In the genomic region with DNA sequence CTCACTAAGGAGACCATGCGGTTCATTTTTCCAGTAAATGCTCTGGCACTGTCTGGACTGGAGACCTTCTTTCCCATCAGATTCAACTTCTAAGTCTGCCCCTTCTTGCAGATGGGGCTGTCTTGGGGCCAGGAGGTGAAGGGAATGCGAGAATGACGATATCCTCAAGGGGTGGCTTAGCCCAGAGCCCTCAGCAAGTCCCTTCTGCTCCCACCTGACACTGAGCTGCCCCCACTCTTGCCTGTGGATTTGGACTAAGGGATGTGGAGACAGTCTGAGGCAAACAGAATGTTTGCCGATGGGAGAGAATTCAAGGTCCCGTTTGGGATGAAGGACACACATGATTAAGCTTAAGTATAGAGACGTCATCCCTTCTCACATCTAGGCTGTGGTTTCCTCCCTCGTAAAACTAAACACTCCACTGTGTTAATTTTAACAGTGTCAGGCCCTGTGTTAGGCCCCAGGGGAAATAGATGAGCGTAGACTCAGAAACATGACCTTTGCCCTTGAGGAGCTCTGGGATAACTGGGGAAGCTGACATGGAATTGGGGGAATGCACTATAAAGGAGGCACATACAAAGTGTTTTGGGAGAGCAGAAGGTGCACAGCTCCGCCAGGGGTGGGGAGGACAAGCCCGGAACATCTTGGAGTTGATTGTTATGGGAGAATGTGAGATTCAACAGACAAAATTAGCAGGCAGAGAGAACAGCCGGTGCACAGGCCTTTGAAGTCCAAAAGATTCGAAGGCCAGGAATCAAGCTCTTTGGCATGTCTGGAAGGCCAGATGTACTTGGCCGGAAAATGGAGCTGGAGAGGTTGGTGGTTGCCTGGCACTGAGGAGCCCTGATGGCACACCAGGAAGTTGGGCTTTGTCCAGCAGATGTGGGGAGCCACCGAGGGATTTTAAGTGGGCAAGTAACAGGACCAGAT, we compare ENCODE assay signal across 1 cellular context.
TF ChIP-seq lines count a peak whose summit lies in the region.

No MANE protein-coding gene starts in this region.

TF ChIP-seq in HEK293, 187 proteins besides CTCF, POLR2A, EP300 and RAD21 (continued from another document and continues in another):
- TF ChIP-seq ZNF23 (tag by site-specific recombination; IDR thresholded peaks at IDR 0.05; ENCODE audit: borderline replicate concordance) (no peak), ZBTB6 (tag by site-specific recombination; IDR thresholded peaks at IDR 0.05) (no peak), ZNF239 (tag by site-specific recombination; IDR thresholded peaks at IDR 0.05) (no peak), ZNF529 (tag by site-specific recombination; IDR thresholded peaks at IDR 0.05; ENCODE audit: insufficient replicate concordance) (no peak), YY2 (tag by site-specific recombination; IDR thresholded peaks at IDR 0.05) (no peak), ZNF24 (tag by site-specific recombination; IDR thresholded peaks at IDR 0.05) (no peak), ZNF350 (tag by site-specific recombination; IDR thresholded peaks at IDR 0.05) (no peak), ZNF266 (tag by site-specific recombination; IDR thresholded peaks at IDR 0.05; ENCODE audit: low read depth) (no peak), ZFP3 (tag by site-specific recombination; IDR thresholded peaks at IDR 0.05; ENCODE audit: low read depth) (no peak), ZNF174 (tag by site-specific recombination; IDR thresholded peaks at IDR 0.05) (no peak), ZNF521 (tag by site-specific recombination; IDR thresholded peaks at IDR 0.05) (no peak), ZNF555 (tag by site-specific recombination; conservative IDR thresholded peaks at IDR 0.05) (no peak), ZNF366 (tag by site-specific recombination; conservative IDR thresholded peaks at IDR 0.05) (no peak), OSR2 (tag by site-specific recombination; IDR thresholded peaks at IDR 0.05) (peak; percentile 60; the same call in 1 of the 2 replicates), ZNF184 (tag by site-specific recombination; IDR thresholded peaks at IDR 0.05) (no peak), ZNF561 (tag by site-specific recombination; IDR thresholded peaks at IDR 0.05; ENCODE audit: borderline replicate concordance) (0 out of 2 replicates have a peak, but pooled peaks have one; percentile 31), PRDM2 (tag by site-specific recombination; IDR thresholded peaks at IDR 0.05; ENCODE audit: borderline replicate concordance) (no peak), REST (tag by site-specific recombination; IDR thresholded peaks at IDR 0.05) (no peak), ZSCAN4 (tag by site-specific recombination; IDR thresholded peaks at IDR 0.05) (no peak)
- TF ChIP-seq, protein P1, sequence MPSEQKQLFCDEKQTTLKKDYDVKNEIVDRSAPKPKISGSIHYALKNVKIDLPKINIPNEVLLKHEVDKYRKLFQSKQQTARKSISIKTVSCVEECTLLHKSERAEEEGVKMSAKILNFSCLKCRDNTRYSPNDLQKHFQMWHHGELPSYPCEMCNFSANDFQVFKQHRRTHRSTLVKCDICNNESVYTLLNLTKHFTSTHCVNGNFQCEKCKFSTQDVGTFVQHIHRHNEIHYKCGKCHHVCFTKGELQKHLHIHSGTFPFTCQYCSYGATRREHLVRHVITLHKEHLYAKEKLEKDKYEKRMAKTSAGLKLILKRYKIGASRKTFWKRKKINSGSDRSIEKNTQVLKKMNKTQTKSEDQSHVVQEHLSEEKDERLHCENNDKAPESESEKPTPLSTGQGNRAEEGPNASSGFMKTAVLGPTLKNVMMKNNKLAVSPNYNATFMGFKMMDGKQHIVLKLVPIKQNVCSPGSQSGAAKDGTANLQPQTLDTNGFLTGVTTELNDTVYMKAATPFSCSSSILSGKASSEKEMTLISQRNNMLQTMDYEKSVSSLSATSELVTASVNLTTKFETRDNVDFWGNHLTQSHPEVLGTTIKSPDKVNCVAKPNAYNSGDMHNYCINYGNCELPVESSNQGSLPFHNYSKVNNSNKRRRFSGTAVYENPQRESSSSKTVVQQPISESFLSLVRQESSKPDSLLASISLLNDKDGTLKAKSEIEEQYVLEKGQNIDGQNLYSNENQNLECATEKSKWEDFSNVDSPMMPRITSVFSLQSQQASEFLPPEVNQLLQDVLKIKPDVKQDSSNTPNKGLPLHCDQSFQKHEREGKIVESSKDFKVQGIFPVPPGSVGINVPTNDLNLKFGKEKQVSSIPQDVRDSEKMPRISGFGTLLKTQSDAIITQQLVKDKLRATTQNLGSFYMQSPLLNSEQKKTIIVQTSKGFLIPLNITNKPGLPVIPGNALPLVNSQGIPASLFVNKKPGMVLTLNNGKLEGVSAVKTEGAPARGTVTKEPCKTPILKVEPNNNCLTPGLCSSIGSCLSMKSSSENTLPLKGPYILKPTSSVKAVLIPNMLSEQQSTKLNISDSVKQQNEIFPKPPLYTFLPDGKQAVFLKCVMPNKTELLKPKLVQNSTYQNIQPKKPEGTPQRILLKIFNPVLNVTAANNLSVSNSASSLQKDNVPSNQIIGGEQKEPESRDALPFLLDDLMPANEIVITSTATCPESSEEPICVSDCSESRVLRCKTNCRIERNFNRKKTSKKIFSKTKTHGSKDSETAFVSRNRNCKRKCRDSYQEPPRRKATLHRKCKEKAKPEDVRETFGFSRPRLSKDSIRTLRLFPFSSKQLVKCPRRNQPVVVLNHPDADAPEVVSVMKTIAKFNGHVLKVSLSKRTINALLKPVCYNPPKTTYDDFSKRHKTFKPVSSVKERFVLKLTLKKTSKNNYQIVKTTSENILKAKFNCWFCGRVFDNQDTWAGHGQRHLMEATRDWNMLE (tag by site-specific recombination; conservative IDR thresholded peaks at IDR 0.05; ENCODE audit: low read depth): no peak
- TF ChIP-seq, protein P2, sequence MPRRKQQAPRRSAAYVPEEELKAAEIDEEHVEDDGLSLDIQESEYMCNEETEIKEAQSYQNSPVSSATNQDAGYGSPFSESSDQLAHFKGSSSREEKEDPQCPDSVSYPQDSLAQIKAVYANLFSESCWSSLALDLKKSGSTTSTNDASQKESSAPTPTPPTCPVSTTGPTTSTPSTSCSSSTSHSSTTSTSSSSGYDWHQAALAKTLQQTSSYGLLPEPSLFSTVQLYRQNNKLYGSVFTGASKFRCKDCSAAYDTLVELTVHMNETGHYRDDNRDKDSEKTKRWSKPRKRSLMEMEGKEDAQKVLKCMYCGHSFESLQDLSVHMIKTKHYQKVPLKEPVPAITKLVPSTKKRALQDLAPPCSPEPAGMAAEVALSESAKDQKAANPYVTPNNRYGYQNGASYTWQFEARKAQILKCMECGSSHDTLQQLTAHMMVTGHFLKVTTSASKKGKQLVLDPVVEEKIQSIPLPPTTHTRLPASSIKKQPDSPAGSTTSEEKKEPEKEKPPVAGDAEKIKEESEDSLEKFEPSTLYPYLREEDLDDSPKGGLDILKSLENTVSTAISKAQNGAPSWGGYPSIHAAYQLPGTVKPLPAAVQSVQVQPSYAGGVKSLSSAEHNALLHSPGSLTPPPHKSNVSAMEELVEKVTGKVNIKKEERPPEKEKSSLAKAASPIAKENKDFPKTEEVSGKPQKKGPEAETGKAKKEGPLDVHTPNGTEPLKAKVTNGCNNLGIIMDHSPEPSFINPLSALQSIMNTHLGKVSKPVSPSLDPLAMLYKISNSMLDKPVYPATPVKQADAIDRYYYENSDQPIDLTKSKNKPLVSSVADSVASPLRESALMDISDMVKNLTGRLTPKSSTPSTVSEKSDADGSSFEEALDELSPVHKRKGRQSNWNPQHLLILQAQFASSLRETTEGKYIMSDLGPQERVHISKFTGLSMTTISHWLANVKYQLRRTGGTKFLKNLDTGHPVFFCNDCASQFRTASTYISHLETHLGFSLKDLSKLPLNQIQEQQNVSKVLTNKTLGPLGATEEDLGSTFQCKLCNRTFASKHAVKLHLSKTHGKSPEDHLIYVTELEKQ (tag by site-specific recombination; IDR thresholded peaks at IDR 0.05; ENCODE audit: borderline replicate concordance): peak; percentile 24; the same call in 1 of the 2 replicates
- TF ChIP-seq, protein P3, sequence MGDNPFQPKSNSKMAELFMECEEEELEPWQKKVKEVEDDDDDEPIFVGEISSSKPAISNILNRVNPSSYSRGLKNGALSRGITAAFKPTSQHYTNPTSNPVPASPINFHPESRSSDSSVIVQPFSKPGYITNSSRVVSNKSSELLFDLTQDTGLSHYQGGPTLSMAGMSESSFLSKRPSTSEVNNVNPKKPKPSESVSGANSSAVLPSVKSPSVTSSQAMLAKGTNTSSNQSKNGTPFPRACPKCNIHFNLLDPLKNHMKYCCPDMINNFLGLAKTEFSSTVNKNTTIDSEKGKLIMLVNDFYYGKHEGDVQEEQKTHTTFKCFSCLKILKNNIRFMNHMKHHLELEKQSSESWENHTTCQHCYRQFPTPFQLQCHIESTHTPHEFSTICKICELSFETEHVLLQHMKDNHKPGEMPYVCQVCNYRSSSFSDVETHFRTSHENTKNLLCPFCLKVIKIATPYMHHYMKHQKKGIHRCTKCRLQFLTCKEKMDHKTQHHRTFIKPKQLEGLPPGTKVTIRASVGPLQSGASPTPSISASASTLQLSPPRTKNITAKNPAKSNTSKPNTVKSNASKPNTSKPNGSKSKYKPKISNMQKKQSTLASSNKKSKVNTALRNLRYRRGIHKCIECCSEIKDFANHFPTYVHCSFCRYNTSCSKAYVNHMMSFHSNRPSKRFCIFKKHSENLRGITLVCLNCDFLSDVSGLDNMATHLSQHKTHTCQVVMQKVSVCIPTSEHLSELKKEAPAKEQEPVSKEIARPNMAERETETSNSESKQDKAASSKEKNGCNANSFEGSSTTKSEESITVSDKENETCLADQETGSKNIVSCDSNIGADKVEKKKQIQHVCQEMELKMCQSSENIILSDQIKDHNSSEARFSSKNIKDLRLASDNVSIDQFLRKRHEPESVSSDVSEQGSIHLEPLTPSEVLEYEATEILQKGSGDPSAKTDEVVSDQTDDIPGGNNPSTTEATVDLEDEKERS (tag by site-specific recombination; IDR thresholded peaks at IDR 0.05): no peak
